In the genomic region with DNA sequence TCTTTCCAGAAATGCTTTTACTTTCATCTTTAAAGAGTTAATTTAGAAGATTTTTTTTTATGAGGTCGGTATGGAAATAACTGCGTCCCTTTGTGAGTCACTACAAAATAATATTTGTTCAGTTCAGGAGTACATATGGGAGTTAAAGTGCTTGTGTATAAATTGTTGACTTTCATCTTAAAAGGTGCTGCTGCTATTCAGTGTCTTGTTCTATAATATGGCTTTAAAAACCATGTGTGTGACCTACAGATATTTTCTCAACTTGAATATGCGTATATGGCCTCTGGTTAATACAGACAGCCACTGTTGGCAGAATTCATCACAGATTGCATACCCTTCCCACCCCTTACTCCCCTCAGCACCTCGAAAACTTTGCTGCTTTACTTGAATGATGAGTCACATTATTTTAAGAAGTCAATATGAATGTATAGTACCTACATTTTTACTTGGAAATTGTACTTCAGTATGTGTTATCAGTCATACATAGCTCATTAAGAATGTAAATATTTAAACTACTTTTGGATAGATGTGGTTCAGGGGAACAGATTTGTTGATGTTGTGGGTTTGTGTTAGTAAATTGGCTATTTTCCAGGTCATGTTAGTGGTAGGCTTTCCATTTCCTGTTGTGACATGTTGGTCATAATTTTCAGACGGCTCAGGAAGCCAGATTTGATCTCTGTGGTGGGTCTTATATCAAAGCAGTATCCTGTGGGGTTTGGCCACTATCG, we compare ENCODE assay signal across 8 cellular contexts. TPM values are rescaled to one million over a fixed set of nuclear protein-coding genes. Genes with fewer than 3 reads are reported as not detected.
DNase-seq lines count a peak whose midpoint lies in the region; ATAC-seq and TF ChIP-seq lines count a peak whose summit lies in the region.

No MANE protein-coding gene starts in this region.

- no peak for TF ChIP-seq POLR2A in right lobe of liver (IDR thresholded peaks at IDR 0.05)

- H3K36me3 ChIP-seq in right lobe of liver (no peaks in the 10 kb centered on the region), urinary bladder (ENCODE audit: insufficient read depth) (no peaks in the 10 kb centered on the region)

- no peaks in the 10 kb centered on the region for H3K27me3 ChIP-seq in right lobe of liver

- intact Hi-C loops in right lobe of liver (cut with DNase I), result no loop called here

- H3K4me1 ChIP-seq in right lobe of liver (peaks cover 0 to 12% (median under 1%) of the 10 kb centered on the region in 4 donors), urinary bladder (ENCODE audit: insufficient read depth) (no peaks in the 10 kb centered on the region)

- 3% methylated on average over 6 of the region's 6 CpGs for WGBS in right lobe of liver (ENCODE audit: insufficient coverage, low coverage, low lambda C conversion rate, missing lambda C conversion rate)
- 6% methylated on average over 6 of the region's 6 CpGs for WGBS in urinary bladder

- TF ChIP-seq CTCF in right lobe of liver (IDR thresholded peaks at IDR 0.05), result no peak

- H3K4me3 ChIP-seq in right lobe of liver, result peak overlapping the region; percentile 52 to 71 (median 64)
- peak overlapping the region; percentile 33 for H3K4me3 ChIP-seq in urinary bladder (ENCODE audit: low read depth, low read length)

- H3K9me3 ChIP-seq in right lobe of liver, result no peaks in the 10 kb centered on the region

- DNase-seq in AG08396 (ENCODE audit: low spot score) (peak; percentile 46), NCI-H69 (lab: John Stamatoyannopoulos, UW) (peak; percentile 69), astrocyte of the hippocampus (ENCODE audit: low read depth, low spot score) (peak; percentile 29), right lobe of liver (no peak), NCI-H2107 treated with DMSO at 0.1 percent for 48 hours (lab: John Stamatoyannopoulos, UW; ENCODE audit: unreplicated experiment) (no peak)

- peak overlapping the region; percentile 96 to 99 (median 98) for H3K27ac ChIP-seq in right lobe of liver
- H3K27ac ChIP-seq in urinary bladder (ENCODE audit: low read depth), result peak overlapping the region; percentile 63

- ATAC-seq in GM18870 (IDR thresholded peaks at IDR 0.05; ENCODE audit: unreplicated experiment), result peak; percentile 18
- no peak for ATAC-seq in right lobe of liver
- ATAC-seq in HG03045 (IDR thresholded peaks at IDR 0.05; ENCODE audit: unreplicated experiment), result no peak

RNA-seq across cellular contexts. Expression of gene CLCN3, which starts 1.5 kb away (rescaled TPM):
- 10 to 100 TPM; 17.0 to 29.4 (median 19.6) TPM for total RNA-seq in right lobe of liver
- 62.8 TPM for total RNA-seq in urinary bladder
- polyA plus RNA-seq in urinary bladder, result 17.6 TPM

RNA-seq across cellular contexts. Expression of gene NEK1, which starts 9.5 kb away (rescaled TPM):
- 1 to 10 TPM; 4.1 to 5.2 (median 4.5) TPM for total RNA-seq in right lobe of liver
- 40.8 TPM for total RNA-seq in urinary bladder
- 10.0 TPM for polyA plus RNA-seq in urinary bladder

Comparison
In these comparisons a context has a peak if more than half of its experiments do, and no peak if none do; other contexts are left out.
1. DNase-seq: peak in AG08396 (single experiment), NCI-H69 (single experiment) and astrocyte of the hippocampus (single experiment); none in right lobe of liver (0 of 3) and NCI-H2107 treated with DMSO at 0.1 percent for 48 hours (single experiment).